ENCODE assay signal across 12 cellular contexts in genomic region chr4:182826391-182826790, GRCh38.
DNase-seq lines count a peak whose midpoint lies in the region; ATAC-seq, FAIRE-seq and TF ChIP-seq lines count a peak whose summit lies in the region.
"Had no signal": no experiment of that assay in that cellular context is flagged by ENCODE, and none has a peak within 500 bp of the region (broad histone marks: within the 10 kb centered on the region; RNA-seq: fewer than 3 reads in every experiment).

No MANE protein-coding gene starts in this region.

- TF ChIP-seq POLR2A in GM12891 (IDR thresholded peaks at IDR 0.05; ENCODE audit: low read depth, low read length) = no peak

- H3K4me1 Mint-ChIP-seq in activated naive CD8-positive, alpha-beta T cell treated with anti-CD3 and anti-CD28 coated beads for 36 hours = peaks cover 7% of the 10 kb centered on the region

- DNase-seq in GM12891 (ENCODE audit: insufficient read length, low spot score) (peak; percentile 63), head of caudate nucleus (no peak), SKM-1 (lab: John Stamatoyannopoulos, UW; ENCODE audit: unreplicated experiment) (no peak)
- peak; percentile 17 for DNase-seq in activated naive CD8-positive, alpha-beta T cell treated with anti-CD3 and anti-CD28 coated beads for 36 hours
- DNase-seq: activated T-cell treated with anti-CD3 and anti-CD28 coated beads, Interleukin-2, amount 50 U/mL, for 24 hours; NCI-H524; SW 1271 had no signal

- no peak overlapping the region for H3K27ac Mint-ChIP-seq in activated naive CD8-positive, alpha-beta T cell treated with anti-CD3 and anti-CD28 coated beads for 36 hours
- H3K27ac Mint-ChIP-seq: activated T-cell treated with anti-CD3 and anti-CD28 coated beads, Interleukin-2, amount 50 U/mL, for 24 hours had no signal

- peak; percentile 61 for ATAC-seq in GM19452 (IDR thresholded peaks at IDR 0.05; ENCODE audit: unreplicated experiment)
- ATAC-seq in HG03025 (IDR thresholded peaks at IDR 0.05; ENCODE audit: low FRiP score, unreplicated experiment) = peak; percentile 62
- ATAC-seq in HG03439 (IDR thresholded peaks at IDR 0.05; ENCODE audit: unreplicated experiment) = no peak
- no peak for ATAC-seq in HG02588 (IDR thresholded peaks at IDR 0.05; ENCODE audit: unreplicated experiment)

- intact Hi-C loops in head of caudate nucleus (cut with DNase I) = no loop called here

- no peak overlapping the region for H3K4me3 Mint-ChIP-seq in activated naive CD8-positive, alpha-beta T cell treated with anti-CD3 and anti-CD28 coated beads for 36 hours
- H3K4me3 Mint-ChIP-seq: activated T-cell treated with anti-CD3 and anti-CD28 coated beads, Interleukin-2, amount 50 U/mL, for 24 hours had no signal

- no peaks in the 10 kb centered on the region for H3K36me3 Mint-ChIP-seq in activated naive CD8-positive, alpha-beta T cell treated with anti-CD3 and anti-CD28 coated beads for 36 hours

- peaks cover 18% of the 10 kb centered on the region for H3K27me3 Mint-ChIP-seq in activated naive CD8-positive, alpha-beta T cell treated with anti-CD3 and anti-CD28 coated beads for 36 hours

- no peaks in the 10 kb centered on the region for H3K9me3 Mint-ChIP-seq in activated naive CD8-positive, alpha-beta T cell treated with anti-CD3 and anti-CD28 coated beads for 36 hours
- H3K9me3 Mint-ChIP-seq: activated T-cell treated with anti-CD3 and anti-CD28 coated beads, Interleukin-2, amount 50 U/mL, for 24 hours had no signal

- peak; percentile 96 for FAIRE-seq in GM12891 (lab: Jason Lieb, UNC)
- FAIRE-seq: frontal cortex had no signal

TF ChIP-seq in GM12891, 5 proteins besides CTCF, POLR2A, EP300 and RAD21:
- TF ChIP-seq SPI1 (IDR thresholded peaks at IDR 0.05; ENCODE audit: low read depth, low read length) (no peak), PAX5 (IDR thresholded peaks at IDR 0.05; ENCODE audit: insufficient read depth, low read length, severe bottlenecking) (no peak), POLR2AphosphoS5 (IDR thresholded peaks at IDR 0.05; ENCODE audit: low read depth, low read length) (no peak), TAF1 (IDR thresholded peaks at IDR 0.05; ENCODE audit: low read depth, low read length) (no peak), POU2F2 (IDR thresholded peaks at IDR 0.05; ENCODE audit: low read depth, low read length) (no peak)

Comparison
In these comparisons a context has a peak if more than half of its experiments do, and no peak if none do; other contexts are left out.
1. DNase-seq: peak in GM12891 (single experiment) and activated naive CD8-positive, alpha-beta T cell treated with anti-CD3 and anti-CD28 coated beads for 36 hours (single experiment); none in head of caudate nucleus (0 of 42) and SKM-1 (single experiment).
2. ATAC-seq: peak in GM19452 (single experiment) and HG03025 (single experiment); none in HG03439 (single experiment) and HG02588 (single experiment).